20 cellular contexts compared by ENCODE assay signal in genomic region chr6:17200395-17200794, GRCh38.
A peak's percentile ranks its signal among the peaks of the same experiment; 100 is the strongest.
DNase-seq lines count a peak whose midpoint lies in the region; ATAC-seq and TF ChIP-seq lines count a peak whose summit lies in the region.
"Had no signal": no experiment of that assay in that cellular context is flagged by ENCODE, and none has a peak within 500 bp of the region (broad histone marks: within the 10 kb centered on the region; RNA-seq: fewer than 3 reads in every experiment).

No MANE protein-coding gene starts in this region.

- H3K4me3 ChIP-seq in left ventricle myocardium inferior: no peak overlapping the region
- H3K4me3 ChIP-seq in cardiac fibroblast (replicated peaks in 1 of 2; ENCODE audit: low read depth in 2 of 2, low read length in 2 of 2): no peak overlapping the region
- H3K4me3 ChIP-seq in iPS-15b (ENCODE audit: low read depth, low read length): no peak overlapping the region
- H3K4me3 ChIP-seq in retinal pigment epithelial cell (ENCODE audit: low read length): no peak overlapping the region
- H3K4me3 ChIP-seq: gastroesophageal sphincter, tibial nerve had no signal

- H3K4me1 ChIP-seq in left ventricle myocardium inferior (no peaks in the 10 kb centered on the region), iPS-15b (ENCODE audit: control insufficient read depth, insufficient read depth, low read length) (no peaks in the 10 kb centered on the region)
- H3K4me1 ChIP-seq: gastroesophageal sphincter, tibial nerve had no signal

- intact Hi-C loops in left cardiac atrium (cut with DNase I): no loop called here
- intact Hi-C loops in left ventricle myocardium inferior (cut with micrococcal nuclease): no loop called here

- ATAC-seq in left cardiac atrium (peak in 1 of 2 donors; percentile 38), omental fat pad (ENCODE audit: low FRiP score) (no peak)
- ATAC-seq: activated T-cell treated with anti-CD3 and anti-CD28 coated beads, Interleukin-2, amount 50 U/mL, for 4 hours; gastroesophageal sphincter; natural killer cell had no signal

- H3K36me3 ChIP-seq in left ventricle myocardium inferior (no peaks in the 10 kb centered on the region), iPS-15b (ENCODE audit: control insufficient read depth, insufficient read depth, low read length) (no peaks in the 10 kb centered on the region)
- H3K36me3 ChIP-seq: gastroesophageal sphincter, tibial nerve had no signal

- TF ChIP-seq CTCF in left ventricle myocardium inferior (IDR thresholded peaks at IDR 0.05; ENCODE audit: borderline replicate concordance) (no peak), cardiac fibroblast (IDR thresholded peaks at IDR 0.05; ENCODE audit: low read depth, low read length) (peak; percentile 8), retinal pigment epithelial cell (conservative IDR thresholded peaks at IDR 0.05; ENCODE audit: low read depth, low read length) (peak; percentile 35), omental fat pad (IDR thresholded peaks at IDR 0.05) (no peak)

- H3K27ac ChIP-seq in left ventricle myocardium inferior (replicated peaks): no peak overlapping the region
- H3K27ac ChIP-seq: gastroesophageal sphincter, RWPE1, tibial nerve had no signal

- H3K9ac ChIP-seq in iPS-15b (ENCODE audit: low read depth, low read length): peak overlapping the region; percentile 12

- H3K9me3 ChIP-seq in left ventricle myocardium inferior (replicated peaks) (no peaks in the 10 kb centered on the region), iPS-15b (ENCODE audit: control insufficient read depth, insufficient read depth, low read length) (no peaks in the 10 kb centered on the region)
- H3K9me3 ChIP-seq: gastroesophageal sphincter had no signal

- DNase-seq in left cardiac atrium (peak; percentile 24), left ventricle myocardium inferior (no peak), cardiac fibroblast (ENCODE audit: low read depth in 2 of 2) (no peak), retinal pigment epithelial cell (ENCODE audit: low read depth) (no peak), omental fat pad (ENCODE audit: low spot score) (no peak), HUDEP-2 (lab: John Stamatoyannopoulos, UW; ENCODE audit: unreplicated experiment in 76 of 76) (no peak), amygdala (lab: John Stamatoyannopoulos, UW) (no peak)
- DNase-seq: activated CD4-positive, alpha-beta memory T cell treated with anti-CD3 and anti-CD28 coated beads, Interleukin-2, amount 10 ng/mL, durations not matched to agents 7 days and 5 days; activated T-cell treated with anti-CD3 and anti-CD28 coated beads, Interleukin-2, amount 50 U/mL, for 4 hours; C1 segment of cervical spinal cord; cortex of kidney; DMS153; natural killer cell; NCI-H1694 treated with DMSO at 0.1 percent for 48 hours; NCI-H226; stimulated activated naive CD4-positive, alpha-beta T cell treated with Interleukin-2 at 50 U/mL for 16 hours had no signal

- H3K27me3 ChIP-seq in left ventricle myocardium inferior (ENCODE audit: low read depth) (peaks cover 5% of the 10 kb centered on the region), iPS-15b (ENCODE audit: control insufficient read depth, insufficient read depth, low read length) (peaks cover 3% of the 10 kb centered on the region)
- H3K27me3 ChIP-seq: gastroesophageal sphincter, tibial nerve had no signal

Comparison
In these comparisons a context has a peak if more than half of its experiments do, and no peak if none do; other contexts are left out.
1. CTCF ChIP-seq: peak in cardiac fibroblast (single experiment) and retinal pigment epithelial cell (single experiment); none in left ventricle myocardium inferior (single experiment) and omental fat pad (0 of 3).